In genomic region chr3:148746053-148746452, GRCh38 we compare ENCODE assay signal across 9 cellular contexts. TPM values are rescaled to one million over a fixed set of nuclear protein-coding genes. Genes with fewer than 3 reads are reported as not detected.
"Had no signal": no experiment of that assay in that cellular context is flagged by ENCODE, and none has a peak within 500 bp of the region (broad histone marks: within the 10 kb centered on the region; RNA-seq: fewer than 3 reads in every experiment).

No MANE protein-coding gene starts in this region.

- H3K27me3 Mint-ChIP-seq: IgD-negative memory B cell had no signal

- DNase-seq: IMR-90, KBM-7, KG1 had no signal

- H3K36me3 Mint-ChIP-seq: IgD-negative memory B cell had no signal

- ATAC-seq: HepG2, K562 had no signal

- H3K27ac ChIP-seq: HL-60 had no signal

- H3K27ac Mint-ChIP-seq: IgD-negative memory B cell had no signal

- H3K9me3 Mint-ChIP-seq: IgD-negative memory B cell had no signal

- H3K4me1 Mint-ChIP-seq: IgD-negative memory B cell had no signal

- H3K4me3 Mint-ChIP-seq: IgD-negative memory B cell had no signal

- H3K4me3 ChIP-seq: K562 had no signal

RNA-seq across cellular contexts. Expression of gene AGTR1, which starts 48.4 kb away (rescaled TPM):
- total RNA-seq: HT-29, HT1080, K562 had no signal
